In the genomic region with DNA sequence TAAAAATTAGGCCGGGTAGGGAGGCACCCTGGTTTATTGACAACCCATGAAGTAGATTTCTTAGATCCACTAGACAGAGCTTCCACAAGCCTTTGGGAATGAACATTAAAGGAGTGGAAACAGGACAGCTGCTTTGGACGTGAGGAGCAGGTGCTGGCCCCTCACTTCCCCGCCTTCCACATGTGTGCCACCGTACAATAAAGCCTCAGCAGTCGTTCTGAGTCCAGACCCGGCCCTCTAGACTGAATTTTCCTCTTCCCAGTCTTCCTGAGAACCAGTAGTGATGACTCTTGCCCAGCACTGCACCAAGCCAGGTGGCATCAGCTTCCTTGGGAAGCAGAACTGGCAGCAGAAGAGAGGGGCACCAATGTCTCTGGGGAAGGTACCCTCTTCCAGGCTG, we compare ENCODE assay signal across 16 cellular contexts.
"Had no signal": no experiment of that assay in that cellular context is flagged by ENCODE, and none has a peak within 500 bp of the region (broad histone marks: within the 10 kb centered on the region; RNA-seq: fewer than 3 reads in every experiment).

No MANE protein-coding gene starts in this region.

- H3K4me1 ChIP-seq: esophagus squamous epithelium, left ventricle myocardium inferior, stomach, testis, upper lobe of left lung had no signal

- H3K4me3 Mint-ChIP-seq: activated naive CD4-positive, alpha-beta T cell treated with anti-CD3 and anti-CD28 coated beads, Interleukin-2, amount 10 ng/mL, durations not matched to agents 7 days and 5 days; memory B cell; T-cell had no signal

- H3K27me3 Mint-ChIP-seq: activated naive CD4-positive, alpha-beta T cell treated with anti-CD3 and anti-CD28 coated beads, Interleukin-2, amount 10 ng/mL, durations not matched to agents 7 days and 5 days; memory B cell; T-cell had no signal

- H3K36me3 ChIP-seq: ovary had no signal

- H3K9me3 ChIP-seq: esophagus squamous epithelium, left ventricle myocardium inferior, mucosa of descending colon, ovary, SK-N-SH, stomach, testis, upper lobe of left lung had no signal

- H3K9me3 Mint-ChIP-seq: activated naive CD4-positive, alpha-beta T cell treated with anti-CD3 and anti-CD28 coated beads, Interleukin-2, amount 10 ng/mL, durations not matched to agents 7 days and 5 days; T-cell had no signal

- H3K27me3 ChIP-seq: esophagus squamous epithelium, ovary, stomach, testis, upper lobe of left lung had no signal

- H3K4me1 Mint-ChIP-seq: activated naive CD4-positive, alpha-beta T cell treated with anti-CD3 and anti-CD28 coated beads, Interleukin-2, amount 10 ng/mL, durations not matched to agents 7 days and 5 days had no signal

- DNase-seq: activated CD4-positive, alpha-beta T cell treated with anti-CD3 and anti-CD28 coated beads, Interleukin-2, amount 50 U/mL, for 4 hours; activated CD4-positive, CD25-positive, alpha-beta regulatory T cell treated with anti-CD3 and anti-CD28 coated beads, Interleukin-2, amount 50 U/mL, for 72 hours; activated naive CD4-positive, alpha-beta T cell treated with anti-CD3 and anti-CD28 coated beads, Interleukin-2, amount 10 ng/mL, durations not matched to agents 7 days and 5 days; caudate nucleus; esophagus squamous epithelium; hypothalamus; left ventricle myocardium inferior; mucosa of descending colon; ovary; SK-N-SH; stomach; T-cell; T1000; testis; upper lobe of left lung had no signal

- ATAC-seq: mucosa of descending colon, T-cell had no signal

- H3K27ac ChIP-seq: esophagus squamous epithelium, left ventricle myocardium inferior, ovary, stomach, testis, upper lobe of left lung had no signal

- H3K4me3 ChIP-seq: esophagus squamous epithelium, left ventricle myocardium inferior, mucosa of descending colon, ovary, stomach, testis, upper lobe of left lung had no signal

- H3K27ac Mint-ChIP-seq: T-cell had no signal
